ENCODE assay signal across 22 cellular contexts in the genomic region with DNA sequence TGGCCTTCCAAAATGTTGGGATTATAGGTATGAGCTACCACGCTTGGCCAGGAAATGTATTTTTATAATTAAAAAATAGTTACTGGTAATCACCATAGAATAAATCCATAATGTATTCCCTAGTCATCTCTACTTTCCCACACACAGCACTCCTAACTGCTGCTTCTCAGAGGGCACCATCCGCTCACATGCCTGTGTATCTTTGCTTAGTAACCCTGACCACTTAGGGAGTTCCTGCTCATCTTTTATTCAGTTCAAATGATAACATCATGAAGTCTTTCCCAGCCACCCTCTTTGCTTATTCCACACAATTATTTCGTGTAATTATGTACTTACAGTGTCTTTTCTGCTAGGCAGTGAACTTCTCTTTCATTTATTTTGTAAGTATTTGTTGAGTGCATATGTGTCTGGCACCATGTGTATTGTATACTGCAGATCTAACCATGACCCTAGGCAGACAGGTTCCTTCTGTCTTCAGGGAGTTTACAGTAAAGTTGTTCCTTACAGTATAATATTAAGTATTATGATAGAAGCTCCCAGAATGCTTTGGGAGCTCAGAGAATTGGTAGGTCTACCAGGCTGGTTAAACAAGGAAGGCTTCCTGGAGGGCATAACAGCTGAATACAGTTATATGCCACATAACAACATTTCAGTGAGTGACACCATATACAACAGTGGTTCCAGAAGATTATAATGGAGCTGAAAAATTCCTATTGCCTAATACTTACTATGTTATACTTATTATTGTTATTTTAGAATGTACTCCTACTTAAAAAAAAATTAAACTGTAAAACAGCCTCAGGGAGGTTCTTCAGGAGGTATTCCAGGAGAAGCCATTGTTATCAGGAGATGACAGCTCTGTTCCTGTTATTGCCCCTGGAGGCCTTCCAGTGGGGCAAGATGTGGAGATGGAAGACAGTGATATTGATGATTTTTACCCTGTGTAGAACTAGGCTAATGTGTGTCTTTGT. TPM values are rescaled to one million over a fixed set of nuclear protein-coding genes. Genes with fewer than 3 reads are reported as not detected.
DNase-seq lines count a peak whose midpoint lies in the region; ATAC-seq, FAIRE-seq and TF ChIP-seq lines count a peak whose summit lies in the region.
"Had no signal": no experiment of that assay in that cellular context is flagged by ENCODE, and none has a peak within 500 bp of the region (broad histone marks: within the 10 kb centered on the region; RNA-seq: fewer than 3 reads in every experiment).

No MANE protein-coding gene starts in this region.

- BruUV-seq in Panc1 (replicated peaks; lab: Mats Ljungman, UMichigan) = no TSS peak

- intact Hi-C loops in Panc1 (cut with micrococcal nuclease; ENCODE audit: unreplicated experiment) (no loop called here), esophagus muscularis mucosa (cut with DNase I) (no loop called here)

- peaks cover 3% of the 10 kb centered on the region for H3K79me2 ChIP-seq in keratinocyte (ENCODE audit: control insufficient read depth, insufficient read depth, low read length)
- H3K79me2 ChIP-seq: parathyroid adenoma had no signal

- TF ChIP-seq CTCF in Panc1 (IDR thresholded peaks at IDR 0.05) (no peak), keratinocyte (optimal IDR thresholded peaks at IDR 0.05 in 1 of 3, IDR thresholded peaks at IDR 0.05 in 1 of 3, conservative IDR thresholded peaks at IDR 0.05 in 1 of 3; ENCODE audit: extremely low read depth in 1 of 3, insufficient read depth in 2 of 3, low read length in 3 of 3) (no peak), esophagus muscularis mucosa (IDR thresholded peaks at IDR 0.05) (no peak)

- H3K4me1 ChIP-seq in Panc1 (ENCODE audit: control insufficient read depth, insufficient read depth, low read length) (no peaks in the 10 kb centered on the region), keratinocyte (ENCODE audit: control insufficient read depth, extremely low read depth, insufficient read depth, low read length) (peaks cover 18% of the 10 kb centered on the region), esophagus muscularis mucosa (peaks cover 0 to 6% (median 0%) of the 10 kb centered on the region in 4 donors)
- H3K4me1 ChIP-seq: parathyroid adenoma, spleen, testis had no signal

- 91% methylated on average over 3 of the region's 3 CpGs for WGBS in esophagus muscularis mucosa

- H3K9me3 ChIP-seq in Panc1 (ENCODE audit: control insufficient read depth, insufficient read depth, low read depth, low read length) (no peaks in the 10 kb centered on the region), keratinocyte (ENCODE audit: control insufficient read depth, low read depth, low read length) (no peaks in the 10 kb centered on the region), esophagus muscularis mucosa (no peaks in the 10 kb centered on the region)
- H3K9me3 ChIP-seq: spleen, testis had no signal

- H3K4me2 ChIP-seq in keratinocyte (ENCODE audit: control insufficient read depth, extremely low read depth, insufficient read depth, low read depth, low read length) = peak overlapping the region; percentile 18

- H3K9me1 ChIP-seq in keratinocyte (ENCODE audit: control insufficient read depth, extremely low read depth, insufficient read depth, low read length) = no peaks in the 10 kb centered on the region

- no peak for FAIRE-seq in keratinocyte (lab: Jason Lieb, UNC)
- FAIRE-seq: HepG2 had no signal

- no peak overlapping the region for H3K4me3 ChIP-seq in Panc1 (ENCODE audit: low read depth in 2 of 2, low read length in 2 of 2)
- H3K4me3 ChIP-seq in keratinocyte (ENCODE audit: control insufficient read depth in 2 of 3, extremely low read depth in 1 of 3, insufficient read depth in 2 of 3, low read depth in 1 of 3, low read length in 3 of 3) = no peak overlapping the region
- no peak overlapping the region for H3K4me3 ChIP-seq in esophagus muscularis mucosa
- H3K4me3 ChIP-seq: spleen, testis had no signal

- CTCF ChIA-PET in Panc1 (lab: Charles Lee) = no interaction called here

- no peak for TF ChIP-seq EP300 in esophagus muscularis mucosa (IDR thresholded peaks at IDR 0.05)

- H3K27ac ChIP-seq in Panc1 (ENCODE audit: low read length) (no peak overlapping the region), keratinocyte (ENCODE audit: control insufficient read depth, insufficient read depth, low read length) (peak overlapping the region; percentile 31), esophagus muscularis mucosa (replicated peaks in 1 of 4) (no peak overlapping the region)
- H3K27ac ChIP-seq: parathyroid adenoma, spleen, testis had no signal

- in situ Hi-C loops in Panc1 (cut with HindIII; ENCODE audit: low pct_unique_long_range_greater_than_20kb, low sequenced_read_pairs) = no loop called here

- POLR2A ChIA-PET in Panc1 (lab: Charles Lee) = no interaction called here

- H3K27me3 ChIP-seq in Panc1 (ENCODE audit: control insufficient read depth, insufficient read depth, low read length) = no peaks in the 10 kb centered on the region
- no peaks in the 10 kb centered on the region for H3K27me3 ChIP-seq in keratinocyte (ENCODE audit: control insufficient read depth, extremely low read depth, insufficient read depth, low read length)
- H3K27me3 ChIP-seq in esophagus muscularis mucosa = no peaks in the 10 kb centered on the region
- H3K27me3 ChIP-seq: spleen, testis had no signal

- no peaks in the 10 kb centered on the region; the same call in 1 of the 2 replicates for H3K36me3 ChIP-seq in Panc1 (ENCODE audit: control insufficient read depth, insufficient read depth, low read length)
- H3K36me3 ChIP-seq in keratinocyte (ENCODE audit: control insufficient read depth in 2 of 2, extremely low read depth in 1 of 2, insufficient read depth in 2 of 2, low read length in 2 of 2) = peaks cover 0 to 2% of the 10 kb centered on the region in 2 experiments
- peaks cover 0 to 16% (median 11%) of the 10 kb centered on the region in 4 donors for H3K36me3 ChIP-seq in esophagus muscularis mucosa

- DNase-seq in Daoy (ENCODE audit: low read depth) = peak; percentile 21
- no peak for DNase-seq in Panc1 (ENCODE audit: low read depth, low spot score)
- peak; percentile 37 for DNase-seq in dedifferentiated amniotic fluid mesenchymal stem cell (ENCODE audit: extremely low spot score)
- DNase-seq in keratinocyte (ENCODE audit: low read depth, low spot score) = no peak
- no peak for DNase-seq in UCSD-AML1 (lab: John Stamatoyannopoulos, UW; ENCODE audit: unreplicated experiment)
- no peak for DNase-seq in esophagus muscularis mucosa (ENCODE audit: extremely low spot score)
- DNase-seq: activated B cell treated with CpG ODN at 0.5 μM for 24 hours; activated CD8-positive, alpha-beta memory T cell treated with anti-CD3 and anti-CD28 coated beads for 24 hours; activated naive CD8-positive, alpha-beta T cell treated with anti-CD3 and anti-CD28 coated beads, Interleukin-2, amount 10 ng/mL, durations not matched to agents 7 days and 5 days; AML-193; central memory CD4-positive, alpha-beta T cell; COR-L47; effector memory CD4-positive, alpha-beta T cell; NCI-H2081; NCI-H526 treated with DMSO at 0.1 percent for 48 hours; RPMI8226; spleen; testis had no signal

- no peak overlapping the region for H2AFZ ChIP-seq in keratinocyte (ENCODE audit: control insufficient read depth, low read length)
- H2AFZ ChIP-seq: parathyroid adenoma had no signal

- dilution Hi-C loops in keratinocyte (cut with MboI; ENCODE audit: extremely low pct_ligation_motif_present, low sequenced_read_pairs) = no loop called here

- ATAC-seq in Panc1 (peak; percentile 56), HG02571 (IDR thresholded peaks at IDR 0.05; ENCODE audit: unreplicated experiment) (no peak), HG02870 (IDR thresholded peaks at IDR 0.05; ENCODE audit: unreplicated experiment) (no peak)
- ATAC-seq: HepG2 had no signal

- H3K9ac ChIP-seq in keratinocyte (ENCODE audit: control insufficient read depth, extremely low read depth, insufficient read depth, low read length) = no peak overlapping the region
- H3K9ac ChIP-seq: parathyroid adenoma had no signal

- H4K20me1 ChIP-seq in keratinocyte (ENCODE audit: control insufficient read depth, extremely low read depth, insufficient read depth, low read length) = no peaks in the 10 kb centered on the region

- no peak for TF ChIP-seq POLR2A in esophagus muscularis mucosa (IDR thresholded peaks at IDR 0.05; ENCODE audit: low read depth)

RNA-seq across cellular contexts. Expression of a gene that starts 39.2 kb away (rescaled TPM):
- 15.0 and 47.5 TPM in 2 replicates for total RNA-seq in Daoy (2014; rRNA removed; shearing (Covaris generic))
- total RNA-seq in Panc1 (2021; ENCODE audit: unreplicated experiment) (18.5 TPM), esophagus muscularis mucosa (10 to 100 TPM; 19.4 to 40.6 (median 36.6) TPM)
- 11.4 TPM for polyA plus RNA-seq in Panc1 (2012; ENCODE audit: insufficient read length)
- 27.6 to 29.7 TPM (median 29.2 TPM) in 3 replicates for polyA plus RNA-seq in keratinocyte
- polyA plus RNA-seq in keratinocyte (2011; ENCODE audit: low read depth) = 8.0 TPM
- polyA plus RNA-seq in keratinocyte (2011; cell fraction: cytosol; rRNA removed) = 20.4 and 36.6 TPM in 2 replicates
- polyA plus RNA-seq in keratinocyte (2011; cell fraction: nucleus; rRNA removed) = 23.5 and 27.9 TPM in 2 replicates
- 13.8 and 26.3 TPM in 2 replicates for polyA plus RNA-seq in keratinocyte (2012; ENCODE audit: low replicate concordance)
- polyA minus RNA-seq in keratinocyte = 18.6 to 67.6 TPM (median 66.0 TPM) in 3 replicates
- 20.0 TPM for polyA minus RNA-seq in keratinocyte (2011; cell fraction: cytosol; rRNA and poly(A)+ RNA removed)
- 18.4 and 33.0 TPM in 2 replicates for polyA minus RNA-seq in keratinocyte (2011; cell fraction: nucleus; rRNA and poly(A)+ RNA removed)

RNA-seq across cellular contexts. Expression of a gene that starts 54.9 kb away (rescaled TPM):
- 167 and 280 TPM in 2 replicates for total RNA-seq in Daoy (2014; rRNA removed; shearing (Covaris generic))
- total RNA-seq in Panc1 (2021; ENCODE audit: unreplicated experiment) (45.3 TPM), esophagus muscularis mucosa (10 to 100 TPM; 32.0 to 52.0 (median 43.0) TPM)
- polyA plus RNA-seq in Panc1 (2012; ENCODE audit: insufficient read length) = 36.5 TPM
- 24.8 to 48.8 TPM (median 37.1 TPM) in 3 replicates for polyA plus RNA-seq in keratinocyte
- polyA plus RNA-seq in keratinocyte (2011; ENCODE audit: low read depth) = 50.4 TPM
- 35.0 and 36.5 TPM in 2 replicates for polyA plus RNA-seq in keratinocyte (2011; cell fraction: cytosol; rRNA removed)
- polyA plus RNA-seq in keratinocyte (2011; cell fraction: nucleus; rRNA removed) = 32.3 and 41.6 TPM in 2 replicates
- polyA plus RNA-seq in keratinocyte (2012; ENCODE audit: low replicate concordance) = 22.1 and 41.3 TPM in 2 replicates
- polyA minus RNA-seq in keratinocyte = 10.2 to 25.3 TPM (median 11.0 TPM) in 3 replicates
- polyA minus RNA-seq in keratinocyte (2011; cell fraction: cytosol; rRNA and poly(A)+ RNA removed) = 43.4 TPM
- 9.5 and 11.3 TPM in 2 replicates for polyA minus RNA-seq in keratinocyte (2011; cell fraction: nucleus; rRNA and poly(A)+ RNA removed)

Comparison
In these comparisons a context has a peak if more than half of its experiments do, and no peak if none do; other contexts are left out.
1. DNase-seq: peak in Daoy (single experiment) and dedifferentiated amniotic fluid mesenchymal stem cell (single experiment); none in Panc1 (single experiment), keratinocyte (single experiment), UCSD-AML1 (single experiment) and esophagus muscularis mucosa (single experiment).